In genomic region chrX:13506574-13506973, GRCh38 we compare ENCODE assay signal across 8 cellular contexts.
DNase-seq lines count a peak whose midpoint lies in the region; ATAC-seq, FAIRE-seq and TF ChIP-seq lines count a peak whose summit lies in the region.

No MANE protein-coding gene starts in this region.

- TF ChIP-seq CTCF in GM13976 (IDR thresholded peaks at IDR 0.05; ENCODE audit: borderline replicate concordance, control extremely low read depth, extremely low read depth, insufficient read depth, missing control alignments) (peak; percentile 62), osteocyte (IDR thresholded peaks at IDR 0.05) (peak; percentile 83)

- H3K27ac Mint-ChIP-seq in osteocyte (ENCODE audit: unreplicated experiment): no peak overlapping the region

- no peaks in the 10 kb centered on the region for H3K9me3 Mint-ChIP-seq in osteocyte (ENCODE audit: unreplicated experiment)

- ATAC-seq in HG03378 (IDR thresholded peaks at IDR 0.05; ENCODE audit: unreplicated experiment): no peak
- no peak for ATAC-seq in GM19328 (IDR thresholded peaks at IDR 0.05; ENCODE audit: unreplicated experiment)

- H3K4me1 Mint-ChIP-seq in osteocyte (ENCODE audit: unreplicated experiment): no peaks in the 10 kb centered on the region

- H3K27me3 Mint-ChIP-seq in osteocyte (ENCODE audit: unreplicated experiment): no peaks in the 10 kb centered on the region

- peak; percentile 94 for FAIRE-seq in A204.1 (lab: Jason Lieb, UNC)

- H3K36me3 Mint-ChIP-seq in osteocyte (ENCODE audit: unreplicated experiment): no peaks in the 10 kb centered on the region

- in situ Hi-C loops in GM13976 (cut with MboI; ENCODE audit: low sequenced_read_pairs, unreplicated experiment): loop anchor here (25.0 kb wide), 1 partner anchor 381 kb away; no protein-coding TSS in a partner anchor

- DNase-seq in GM13976 (ENCODE audit: low spot score) (peak; percentile 60), NOMO-1 treated with DMSO at 0.1 percent for 48 hours (lab: John Stamatoyannopoulos, UW; ENCODE audit: unreplicated experiment) (peak; percentile 44), activated T-cell treated with anti-CD3 and anti-CD28 coated beads for 1 hour (ENCODE audit: low read depth) (peak; percentile 42), fibroblast of gingiva (ENCODE audit: low read depth) (peak; percentile 22), osteocyte (ENCODE audit: extremely low spot score, unreplicated experiment) (no peak)

- no peak overlapping the region for H3K4me3 Mint-ChIP-seq in osteocyte (ENCODE audit: unreplicated experiment)
